Comparison of ENCODE assay signal across 2 cellular contexts in genomic region chr15:35727627-35728026, GRCh38.
TF ChIP-seq lines count a peak whose summit lies in the region.

No MANE protein-coding gene starts in this region.

TF ChIP-seq in GM23338, 12 proteins besides CTCF, POLR2A, EP300 and RAD21:
- TF ChIP-seq REST (IDR thresholded peaks at IDR 0.05; ENCODE audit: unreplicated experiment) (no peak), JUNB (IDR thresholded peaks at IDR 0.05; ENCODE audit: unreplicated experiment) (no peak)

TF ChIP-seq in K562, 482 proteins besides CTCF, POLR2A, EP300 and RAD21 (continued from another document):
- TF ChIP-seq PREB (CRISPR knock-in tag; IDR thresholded peaks at IDR 0.05) (no peak), ETS2 (tag; IDR thresholded peaks at IDR 0.05; ENCODE audit: borderline replicate concordance, poor library complexity, severe bottlenecking) (no peak), EP400 (IDR thresholded peaks at IDR 0.05) (no peak), ZNF23 (CRISPR knock-in tag; IDR thresholded peaks at IDR 0.05) (no peak), U2AF1 (optimal IDR thresholded peaks at IDR 0.05; ENCODE audit: low read depth, low read length) (no peak)
